18 cellular contexts compared by ENCODE assay signal in the genomic region with DNA sequence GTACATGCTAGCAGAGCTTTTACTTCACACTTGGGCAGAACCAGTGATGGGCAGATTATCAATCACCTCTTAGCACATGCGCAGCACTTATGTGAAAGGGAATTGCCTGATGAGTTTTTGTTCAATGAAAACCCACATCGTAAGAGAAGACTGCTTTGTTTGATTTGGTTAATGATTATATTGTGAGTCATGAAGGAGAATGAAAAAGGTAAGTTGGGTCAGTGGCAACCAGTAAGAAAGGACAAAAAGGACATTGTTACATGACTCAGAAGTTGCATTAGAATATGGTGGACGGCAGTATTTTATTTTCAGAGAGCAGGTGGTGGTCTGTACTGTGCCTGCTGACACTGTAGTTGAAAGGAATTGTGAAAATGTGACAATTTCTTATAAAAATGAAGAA.
DNase-seq lines count a peak whose midpoint lies in the region; ATAC-seq and TF ChIP-seq lines count a peak whose summit lies in the region.
"Had no signal": no experiment of that assay in that cellular context is flagged by ENCODE, and none has a peak within 500 bp of the region (broad histone marks: within the 10 kb centered on the region; RNA-seq: fewer than 3 reads in every experiment).

No MANE protein-coding gene starts in this region.

- peaks cover 0 to 5% of the 10 kb centered on the region in 2 donors for H3K4me1 Mint-ChIP-seq in effector memory CD8-positive, alpha-beta T cell (ENCODE audit: low read depth in 2 of 2)

- no peaks in the 10 kb centered on the region for H3K9me3 ChIP-seq in right lobe of liver
- H3K9me3 ChIP-seq: esophagus squamous epithelium, vagina had no signal

- peak; percentile 37 for TF ChIP-seq POLR2A in right lobe of liver (IDR thresholded peaks at IDR 0.05)

- 44% methylated on average over 3 of the region's 3 CpGs for WGBS in right lobe of liver (ENCODE audit: insufficient coverage, low coverage, low lambda C conversion rate, missing lambda C conversion rate)

- TF ChIP-seq CTCF in right lobe of liver (IDR thresholded peaks at IDR 0.05): no peak

- peak overlapping the region; percentile 18 to 58 (median 27) for H3K27ac ChIP-seq in right lobe of liver
- H3K27ac ChIP-seq: cardiac muscle cell, esophagus squamous epithelium, vagina had no signal

- H3K9me3 Mint-ChIP-seq in effector memory CD8-positive, alpha-beta T cell: peaks cover 1 to 7% of the 10 kb centered on the region in 2 donors
- H3K9me3 Mint-ChIP-seq: CD4-positive, CD25-positive, alpha-beta regulatory T cell; immature natural killer cell had no signal

- no peaks in the 10 kb centered on the region for H3K36me3 Mint-ChIP-seq in effector memory CD8-positive, alpha-beta T cell (ENCODE audit: insufficient read depth)

- DNase-seq in COLO668 (lab: John Stamatoyannopoulos, UW; ENCODE audit: unreplicated experiment) (peak; percentile 37), LHCN-M2 (ENCODE audit: low read depth) (peak; percentile 35), right lobe of liver (no peak), putamen (ENCODE audit: low spot score) (no peak), SHP77 (lab: John Stamatoyannopoulos, UW) (no peak)
- DNase-seq in effector memory CD8-positive, alpha-beta T cell: no peak
- DNase-seq: activated CD4-positive, alpha-beta T cell treated with anti-CD3 and anti-CD28 coated beads, Interleukin-2, amount 50 U/mL, for 1 hour; CD4-positive, CD25-positive, alpha-beta regulatory T cell; esophagus squamous epithelium; immature natural killer cell; NCI-H2081; occipital lobe; stimulated activated CD4-positive, alpha-beta T cell treated with anti-CD3 and anti-CD28 coated beads, Interleukin-2, amount 100 ng/mL, for 48 hours had no signal

- H3K27ac Mint-ChIP-seq in effector memory CD8-positive, alpha-beta T cell: peak overlapping the region; percentile 6 to 34
- H3K27ac Mint-ChIP-seq: activated naive CD8-positive, alpha-beta T cell; CD4-positive, CD25-positive, alpha-beta regulatory T cell had no signal

- no peak for ATAC-seq in effector memory CD8-positive, alpha-beta T cell (replicated peaks)
- peak; percentile 63 to 91 (median 87) for ATAC-seq in right lobe of liver
- no peak for ATAC-seq in HG02973 (IDR thresholded peaks at IDR 0.05; ENCODE audit: unreplicated experiment)
- no peak for ATAC-seq in HG03442 (IDR thresholded peaks at IDR 0.05; ENCODE audit: unreplicated experiment)

- no peak overlapping the region for H3K4me3 Mint-ChIP-seq in effector memory CD8-positive, alpha-beta T cell
- H3K4me3 Mint-ChIP-seq: activated naive CD8-positive, alpha-beta T cell; CD4-positive, CD25-positive, alpha-beta regulatory T cell; immature natural killer cell had no signal

- H3K36me3 ChIP-seq in right lobe of liver: no peaks in the 10 kb centered on the region
- H3K36me3 ChIP-seq: cardiac muscle cell, esophagus squamous epithelium, vagina had no signal

- no peaks in the 10 kb centered on the region for H3K27me3 ChIP-seq in right lobe of liver
- H3K27me3 ChIP-seq: cardiac muscle cell, esophagus squamous epithelium, vagina had no signal

- no peak overlapping the region for H3K4me3 ChIP-seq in right lobe of liver
- H3K4me3 ChIP-seq: cardiac muscle cell, esophagus squamous epithelium, vagina had no signal

- peaks cover 0 to 12% (median 0%) of the 10 kb centered on the region in 4 donors for H3K4me1 ChIP-seq in right lobe of liver
- H3K4me1 ChIP-seq: vagina had no signal

- no peaks in the 10 kb centered on the region for H3K27me3 Mint-ChIP-seq in effector memory CD8-positive, alpha-beta T cell
- H3K27me3 Mint-ChIP-seq: activated naive CD8-positive, alpha-beta T cell; CD4-positive, CD25-positive, alpha-beta regulatory T cell had no signal

- intact Hi-C loops in right lobe of liver (cut with DNase I): no loop called here

Comparison
In these comparisons a context has a peak if more than half of its experiments do, and no peak if none do; other contexts are left out.
1. DNase-seq: peak in COLO668 (single experiment) and LHCN-M2 (single experiment); none in effector memory CD8-positive, alpha-beta T cell (0 of 3), right lobe of liver (0 of 3), putamen (single experiment) and SHP77 (0 of 2).
2. ATAC-seq: peak in right lobe of liver (4 of 4); none in effector memory CD8-positive, alpha-beta T cell (single experiment), HG02973 (single experiment) and HG03442 (single experiment).